Comparison of ENCODE assay signal across 10 cellular contexts in genomic region chr4:2796261-2797187, GRCh38. TPM values are rescaled to one million over a fixed set of nuclear protein-coding genes. Genes with fewer than 3 reads are reported as not detected.
DNase-seq lines count a peak whose midpoint lies in the region; ATAC-seq, FAIRE-seq and TF ChIP-seq lines count a peak whose summit lies in the region.
"Had no signal": no experiment of that assay in that cellular context is flagged by ENCODE, and none has a peak within 500 bp of the region (broad histone marks: within the 10 kb centered on the region; RNA-seq: fewer than 3 reads in every experiment).

No MANE protein-coding gene starts in this region.

- RAD21 ChIA-PET in HCT116 (lab: Charles Lee; ENCODE audit: low non-redundant PET in 1 of 2, low total read pairs in 2 of 2, uncharacterized antibody in 2 of 2, unreplicated experiment in 2 of 2): no interaction called here

- 0 out of 2 replicates have a peak overlapping the region, but pooled peaks have one; percentile 17 for H3K9ac ChIP-seq in HCT116 (ENCODE audit: low read length)

- H3K27me3 ChIP-seq in HCT116 (ENCODE audit: insufficient read depth, low read length): no peaks in the 10 kb centered on the region
- H3K27me3 ChIP-seq in heart left ventricle: no peaks in the 10 kb centered on the region
- H3K27me3 ChIP-seq in small intestine (ENCODE audit: control insufficient read depth in 2 of 2, insufficient read depth in 2 of 2, low read length in 2 of 2): no peaks in the 10 kb centered on the region

- CTCF ChIA-PET in HCT116 (lab: Charles Lee): no interaction called here

- H4K20me1 ChIP-seq in HCT116 (ENCODE audit: insufficient read depth): no peaks in the 10 kb centered on the region

- H3K27ac ChIP-seq in HCT116 (ENCODE audit: low read depth, low read length): peak overlapping the region; percentile 48; the same call in 1 of the 2 replicates
- peak overlapping the region in 11 of 12 donors; percentile 11 to 96 (median 82) for H3K27ac ChIP-seq in heart left ventricle
- peak overlapping the region; percentile 34 to 75 for H3K27ac ChIP-seq in small intestine (ENCODE audit: low read depth in 1 of 2, low read length in 1 of 2)

- no peaks in the 10 kb centered on the region for H3K9me2 ChIP-seq in HCT116 (ENCODE audit: insufficient read depth)

- POLR2A ChIA-PET in HCT116 (lab: Charles Lee): no interaction called here

- H3K36me3 ChIP-seq in HCT116 (ENCODE audit: control insufficient read depth in 1 of 2, insufficient read depth in 2 of 2, low read length in 2 of 2): no peaks in the 10 kb centered on the region
- peaks cover 0 to 13% (median 0%) of the 10 kb centered on the region in 9 donors for H3K36me3 ChIP-seq in heart left ventricle
- H3K36me3 ChIP-seq in small intestine (ENCODE audit: control insufficient read depth in 2 of 2, insufficient read depth in 2 of 2, low read length in 2 of 2): no peaks in the 10 kb centered on the region

- TF ChIP-seq POLR2A in HCT116 (IDR thresholded peaks at IDR 0.05; ENCODE audit: borderline replicate concordance, extremely low read depth, insufficient read depth, insufficient read length) (no peak), heart left ventricle (IDR thresholded peaks at IDR 0.05) (no peak)

- H3K9me3 ChIP-seq in HCT116 (ENCODE audit: control insufficient read depth in 1 of 2, insufficient read depth in 1 of 2, low read depth in 1 of 2, low read length in 2 of 2) (no peaks in the 10 kb centered on the region), heart left ventricle (no peaks in the 10 kb centered on the region), small intestine (ENCODE audit: control insufficient read depth, low read depth) (no peaks in the 10 kb centered on the region)

- H3K79me2 ChIP-seq in HCT116 (ENCODE audit: insufficient read depth, low read length): no peaks in the 10 kb centered on the region

- no peak overlapping the region for H2AFZ ChIP-seq in HCT116 (ENCODE audit: low read depth, low read length, poor library complexity, severe bottlenecking)

- no peak for FAIRE-seq in small intestine (lab: Jason Lieb, UNC)

- H3K4me1 ChIP-seq in HCT116 (ENCODE audit: control insufficient read depth in 1 of 2, insufficient read depth in 2 of 2, low read length in 2 of 2) (peaks cover 51 to 78% of the 10 kb centered on the region in 2 experiments), heart left ventricle (peaks cover 65 to 100% (median 90%) of the 10 kb centered on the region in 12 donors), small intestine (ENCODE audit: control insufficient read depth in 2 of 2, insufficient read depth in 1 of 2, low read depth in 1 of 2, low read length in 1 of 2) (peaks cover 12 to 34% of the 10 kb centered on the region in 2 donors)

- TF ChIP-seq RAD21 in HCT116 (IDR thresholded peaks at IDR 0.05; ENCODE audit: low read depth): no peak

- DNase-seq in HCT116 (ENCODE audit: low read depth, low spot score): no peak
- DNase-seq in heart left ventricle: peak in 4 of 5 donors; percentile 15 to 29 (median 22)
- DNase-seq in small intestine: peak; percentile 92
- DNase-seq in NCI-H1694 treated with DMSO at 0.1 percent for 48 hours (lab: John Stamatoyannopoulos, UW): no peak
- DNase-seq: NCI-H2171 treated with DMSO at 0.1 percent for 48 hours had no signal

- H3K4me2 ChIP-seq in HCT116 (ENCODE audit: low read length): peak overlapping the region; percentile 51

- TF ChIP-seq CTCF in HCT116 (IDR thresholded peaks at IDR 0.05 in 2 of 3, conservative IDR thresholded peaks at IDR 0.05 in 1 of 3; ENCODE audit: borderline replicate concordance in 1 of 3, insufficient read depth in 1 of 3, low read depth in 2 of 3, low read length in 2 of 3) (no peak), heart left ventricle (IDR thresholded peaks at IDR 0.05) (no peak)

- 72 to 86% (median 83%) methylated on average over 16 to 25 of the region's 25 CpGs for WGBS in heart left ventricle, 4 donors
- 23 to 64% (median 47%) methylated on average over 25 of the region's 25 CpGs for WGBS in small intestine, 3 donors

- ATAC-seq in HCT116: peak; percentile 18
- ATAC-seq in SK-N-SH treated with all-trans-retinoic acid at 6 μM for 48 hours: peak; percentile 2; the same call in 2 of the 3 replicates
- ATAC-seq in heart left ventricle: no peak
- no peak for ATAC-seq in GM19395 (IDR thresholded peaks at IDR 0.05; ENCODE audit: unreplicated experiment)
- ATAC-seq in GM19452 (IDR thresholded peaks at IDR 0.05; ENCODE audit: unreplicated experiment): no peak
- no peak for ATAC-seq in HG02678 (IDR thresholded peaks at IDR 0.05; ENCODE audit: unreplicated experiment)
- ATAC-seq: naive thymus-derived CD4-positive, alpha-beta T cell had no signal

- intact Hi-C loops in HCT116 (cut with micrococcal nuclease) (no loop called here), heart left ventricle (cut with DNase I) (loop anchor here in 2 of 10 donors (5.0 kb wide), 2 partner anchors 56 to 71 kb away; no protein-coding TSS in a partner anchor)

- no TSS peak for BruUV-seq in HCT116 (replicated peaks; lab: Mats Ljungman, UMichigan)

- H3K4me3 ChIP-seq in HCT116 (replicated peaks in 1 of 2; ENCODE audit: low read depth in 1 of 2, low read length in 2 of 2): no peak overlapping the region
- H3K4me3 ChIP-seq in heart left ventricle: no peak overlapping the region
- no peak overlapping the region for H3K4me3 ChIP-seq in small intestine (ENCODE audit: low read depth in 1 of 2, low read length in 2 of 2)

TF ChIP-seq in HCT116, 20 proteins besides CTCF, POLR2A, EP300 and RAD21:
- TF ChIP-seq YY1 (IDR thresholded peaks at IDR 0.05; ENCODE audit: extremely low read depth, insufficient replicate concordance, low read depth, low read length): no peak
- TF ChIP-seq ZFX (IDR thresholded peaks at IDR 0.05): no peak
- no peak for TF ChIP-seq ZNF274 (IDR thresholded peaks at IDR 0.05; ENCODE audit: low read depth, low read length)
- TF ChIP-seq EZH2phosphoT487 (IDR thresholded peaks at IDR 0.05; ENCODE audit: borderline replicate concordance): no peak
- TF ChIP-seq SP1 (IDR thresholded peaks at IDR 0.05; ENCODE audit: low read depth): no peak
- no peak for TF ChIP-seq EGR1 (IDR thresholded peaks at IDR 0.05; ENCODE audit: low read depth)
- TF ChIP-seq SIN3A (IDR thresholded peaks at IDR 0.05; ENCODE audit: low read depth): no peak
- TF ChIP-seq CBX3 (IDR thresholded peaks at IDR 0.05; ENCODE audit: low read depth): no peak
- no peak for TF ChIP-seq CEBPB (IDR thresholded peaks at IDR 0.05; ENCODE audit: low read depth)

TF ChIP-seq in SK-N-SH treated with all-trans-retinoic acid at 6 μM for 48 hours, 23 proteins besides CTCF, POLR2A, EP300 and RAD21 (continues in another document):
- TF ChIP-seq ZC3H10 (CRISPR knock-in tag; IDR thresholded peaks at IDR 0.05) (no peak), CSRNP3 (CRISPR knock-in tag; IDR thresholded peaks at IDR 0.05) (no peak), SNAI2 (CRISPR knock-in tag; IDR thresholded peaks at IDR 0.05) (no peak), GLIS3 (CRISPR knock-in tag; IDR thresholded peaks at IDR 0.05) (no peak), ESRRG (CRISPR knock-in tag; IDR thresholded peaks at IDR 0.05) (no peak), TOX (CRISPR knock-in tag; IDR thresholded peaks at IDR 0.05; ENCODE audit: borderline replicate concordance) (no peak), BACH2 (CRISPR knock-in tag; IDR thresholded peaks at IDR 0.05; ENCODE audit: borderline replicate concordance) (no peak), TCF4 (CRISPR knock-in tag; IDR thresholded peaks at IDR 0.05; ENCODE audit: borderline replicate concordance) (no peak), PPARA (CRISPR knock-in tag; IDR thresholded peaks at IDR 0.05; ENCODE audit: borderline replicate concordance) (no peak), ZFP3 (CRISPR knock-in tag; IDR thresholded peaks at IDR 0.05) (no peak), CREB5 (CRISPR knock-in tag; IDR thresholded peaks at IDR 0.05; ENCODE audit: low read depth) (no peak), RARB (CRISPR knock-in tag; IDR thresholded peaks at IDR 0.05) (no peak)

RNA-seq across cellular contexts. Expression of gene SH3BP2, which starts 3.6 kb away (rescaled TPM):
- total RNA-seq in HCT116 (2021; ENCODE audit: unreplicated experiment): 52.8 TPM
- polyA plus RNA-seq in HCT116 (2012): 21.4 and 22.2 TPM in 2 replicates
- 10 to 100 TPM; 10.4 to 70.2 (median 23.5) TPM for total RNA-seq in heart left ventricle
- polyA plus RNA-seq in heart left ventricle: 10 to 100 TPM; 17.1 to 24.5 TPM
- polyA plus RNA-seq in small intestine: 10 to 100 TPM in 2 of 3 donors, 1 to 10 TPM in 1; 8.9 to 33.7 (median 13.4) TPM

RNA-seq across cellular contexts. Expression of gene TNIP2, which starts 40.4 kb away (rescaled TPM):
- total RNA-seq in HCT116 (2021; ENCODE audit: unreplicated experiment) (41.0 TPM), heart left ventricle (10 to 100 TPM; 12.6 to 94.5 (median 23.4) TPM)
- polyA plus RNA-seq in HCT116 (2012): 44.4 and 46.7 TPM in 2 replicates
- polyA plus RNA-seq in heart left ventricle (10 to 100 TPM; 21.7 to 37.3 TPM), small intestine (100 to 1,000 TPM in 1 of 3 donors, 10 to 100 TPM in 2; 50.8 to 109 (median 69.7) TPM)

RNA-seq across cellular contexts. Expression of gene ADD1, which starts 47.1 kb away (rescaled TPM):
- total RNA-seq in HCT116 (2021; ENCODE audit: unreplicated experiment) (139 TPM), heart left ventricle (100 to 1,000 TPM; 179 to 275 (median 215) TPM)
- 99.5 and 110 TPM in 2 replicates for polyA plus RNA-seq in HCT116 (2012)
- polyA plus RNA-seq in heart left ventricle (100 to 1,000 TPM; 193 to 269 TPM), small intestine (100 to 1,000 TPM; 158 to 262 (median 180) TPM)

Comparison
In these comparisons a context has a peak if more than half of its experiments do, and no peak if none do; other contexts are left out.
1. ATAC-seq: peak in HCT116 (single experiment) and SK-N-SH treated with all-trans-retinoic acid at 6 μM for 48 hours (single experiment); none in heart left ventricle (0 of 4), GM19395 (single experiment), GM19452 (single experiment) and HG02678 (single experiment).
2. DNase-seq: peak in heart left ventricle (4 of 5) and small intestine (single experiment); none in HCT116 (single experiment) and NCI-H1694 treated with DMSO at 0.1 percent for 48 hours (single experiment).
3. Peak in every context shown above with its lines, with median percentiles within 50 percentile points of each other: H3K27ac ChIP-seq.